28 cellular contexts compared by ENCODE assay signal in the genomic region with DNA sequence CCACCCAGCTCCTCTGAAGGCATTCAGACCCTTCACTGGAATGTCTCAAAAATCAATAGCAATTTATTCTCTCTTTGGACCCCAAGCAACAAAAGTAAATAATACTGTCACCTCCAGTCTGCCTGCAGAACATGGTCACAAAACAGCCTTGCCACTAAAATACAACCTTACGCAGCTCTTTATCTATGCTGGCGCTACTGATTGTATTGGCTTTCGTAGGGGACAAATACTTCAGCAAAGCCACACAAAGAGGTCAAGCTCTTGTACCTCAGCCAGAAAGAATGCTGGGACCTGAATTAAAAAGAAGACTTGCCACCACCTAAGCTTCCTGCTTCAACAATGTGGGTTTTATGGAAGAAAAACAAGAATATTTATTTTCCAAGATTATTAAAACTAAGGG. TPM values are rescaled to one million over a fixed set of nuclear protein-coding genes. Genes with fewer than 3 reads are reported as not detected.
DNase-seq lines count a peak whose midpoint lies in the region; ATAC-seq lines count a peak whose summit lies in the region.
"Had no signal": no experiment of that assay in that cellular context is flagged by ENCODE, and none has a peak within 500 bp of the region (broad histone marks: within the 10 kb centered on the region; RNA-seq: fewer than 3 reads in every experiment).

No MANE protein-coding gene starts in this region.

- intact Hi-C loops in Right ventricle myocardium inferior (cut with DNase I), result loop anchor here (5.0 kb wide), 1 partner anchor 47 kb away; no protein-coding TSS in a partner anchor
- intact Hi-C loops in cardiac septum (cut with DNase I), result no loop called here
- intact Hi-C loops in left ventricle myocardium superior (cut with micrococcal nuclease), result no loop called here

- DNase-seq in Right ventricle myocardium inferior (ENCODE audit: missing footprints) (no peak), cardiac septum (ENCODE audit: low spot score) (no peak), left ventricle myocardium superior (no peak), mucosa of gallbladder (ENCODE audit: low spot score) (peak; percentile 41), GDM1 (lab: John Stamatoyannopoulos, UW) (no peak), NCI-H2107 treated with DMSO at 0.1 percent for 48 hours (lab: John Stamatoyannopoulos, UW; ENCODE audit: unreplicated experiment) (no peak)
- DNase-seq: 8988T; ACHN; BE2C; Calu3; DND-41; MV-4-11; NCI-H1105; NCI-H1436 treated with DMSO at 0.1 percent for 48 hours; NCI-H2029; NCI-H446 treated with DMSO at 0.1 percent for 48 hours; NCI-H526; NCI-H82; NK-92 treated with Interleukin-12 subunit alpha and Interleukin-12 subunit beta, amount 100 ng/mL, for 24 hours; PC-9; SHP77 had no signal

- ATAC-seq in Right ventricle myocardium inferior (peak; percentile 72), left ventricle myocardium superior (peak; percentile 87), GM18867 (IDR thresholded peaks at IDR 0.05; ENCODE audit: unreplicated experiment) (no peak), HG03469 (IDR thresholded peaks at IDR 0.05; ENCODE audit: unreplicated experiment) (no peak)
- ATAC-seq: K562 had no signal

RNA-seq across cellular contexts. Expression of gene PRKN, which starts 57.2 kb away (rescaled TPM):
- total RNA-seq in Right ventricle myocardium inferior (19.5 TPM), cardiac septum (23.2 TPM), left ventricle myocardium superior (23.1 TPM), mucosa of gallbladder (9.3 TPM)
- total RNA-seq: HT1080, PC-9, RPMI7951 had no signal

RNA-seq across cellular contexts. Expression of gene PACRG, which starts 57.4 kb away (rescaled TPM):
- total RNA-seq in Right ventricle myocardium inferior, result 7.9 TPM
- total RNA-seq in cardiac septum, result 14.1 TPM
- 8.2 TPM for total RNA-seq in left ventricle myocardium superior
- total RNA-seq in mucosa of gallbladder, result 3.2 TPM
- total RNA-seq: HT1080, K562, MCF 10A, PC-9, RPMI7951, SK-MEL-5 had no signal

Comparison
In these comparisons a context has a peak if more than half of its experiments do, and no peak if none do; other contexts are left out.
1. ATAC-seq: peak in Right ventricle myocardium inferior (single experiment) and left ventricle myocardium superior (single experiment); none in GM18867 (single experiment) and HG03469 (single experiment).